ENCODE assay signal across 13 cellular contexts in genomic region chr1:29855761-29856160, GRCh38.
"Had no signal": no experiment of that assay in that cellular context is flagged by ENCODE, and none has a peak within 500 bp of the region (broad histone marks: within the 10 kb centered on the region; RNA-seq: fewer than 3 reads in every experiment).

No MANE protein-coding gene starts in this region.

- H3K4me1 ChIP-seq: thyroid gland had no signal

- DNase-seq: activated CD4-positive, alpha-beta memory T cell treated with anti-CD3 and anti-CD28 coated beads for 36 hours; activated gamma-delta T cell; activated T-cell treated with anti-CD3 and anti-CD28 coated beads, Interleukin-2, amount 50 U/mL, for 4 hours; amygdala; dermis blood vessel endothelial cell; hypothalamus; left colon; nephron progenitor cell; ovary; T1000; thyroid gland had no signal

- H3K27ac ChIP-seq: ovary, skin epidermis, thyroid gland, VCaP had no signal

- H3K9me3 ChIP-seq: thyroid gland had no signal

- H3K27me3 ChIP-seq: ovary, thyroid gland had no signal

- H3K4me3 ChIP-seq: ovary, skin epidermis, thyroid gland had no signal

- H3K36me3 ChIP-seq: ovary, thyroid gland had no signal
